11 cellular contexts compared by ENCODE assay signal in genomic region chr16:50303605-50304466, GRCh38. TPM values are rescaled to one million over a fixed set of nuclear protein-coding genes. Genes with fewer than 3 reads are reported as not detected.
DNase-seq lines count a peak whose midpoint lies in the region; ATAC-seq and TF ChIP-seq lines count a peak whose summit lies in the region.
"Had no signal": no experiment of that assay in that cellular context is flagged by ENCODE, and none has a peak within 500 bp of the region (broad histone marks: within the 10 kb centered on the region; RNA-seq: fewer than 3 reads in every experiment).

No MANE protein-coding gene starts in this region.

- ATAC-seq in natural killer cell (no peak), HG03571 (IDR thresholded peaks at IDR 0.05; ENCODE audit: unreplicated experiment) (no peak)
- ATAC-seq: stimulated activated naive B cell treated with anti-CD40 and anti-IgM and Interleukin-4, amounts not matched to agents 10 μg/mL and 1 μg/mL and 100 μg/mL, for 72 hours had no signal

- in situ Hi-C loops in GM13976 (cut with MboI; ENCODE audit: low sequenced_read_pairs, unreplicated experiment), result no loop called here

- H3K4me3 Mint-ChIP-seq in chondrocyte (ENCODE audit: unreplicated experiment) (no peak overlapping the region), natural killer cell (no peak overlapping the region)
- H3K4me3 Mint-ChIP-seq: naive B cell; stimulated activated naive B cell treated with anti-CD40 and anti-IgM and Interleukin-4, amounts not matched to agents 10 μg/mL and 1 μg/mL and 100 μg/mL, for 72 hours had no signal

- no peak for TF ChIP-seq POLR2A in erythroblast (IDR thresholded peaks at IDR 0.05; ENCODE audit: low read length)

- intact Hi-C loops in natural killer cell (cut with micrococcal nuclease), result no loop called here

- H3K27ac Mint-ChIP-seq in chondrocyte (ENCODE audit: unreplicated experiment) (no peak overlapping the region), natural killer cell (peak overlapping the region; percentile 70 to 77)

- no peaks in the 10 kb centered on the region for H3K9me3 Mint-ChIP-seq in chondrocyte (ENCODE audit: low read depth)
- no peaks in the 10 kb centered on the region for H3K9me3 Mint-ChIP-seq in natural killer cell
- H3K9me3 Mint-ChIP-seq: naive B cell; stimulated activated naive B cell treated with anti-CD40 and anti-IgM and Interleukin-4, amounts not matched to agents 10 μg/mL and 1 μg/mL and 100 μg/mL, for 72 hours had no signal

- peak; percentile 91 for DNase-seq in AG08396 (ENCODE audit: low spot score)
- peak; percentile 29 for DNase-seq in GM13976 (ENCODE audit: low spot score)
- DNase-seq in chondrocyte (ENCODE audit: low spot score), result peak; percentile 71
- DNase-seq in natural killer cell, result peak; percentile 10
- DNase-seq in hypothalamus (lab: John Stamatoyannopoulos, UW), result no peak
- no peak for DNase-seq in erythroblast (lab: John Stamatoyannopoulos, UW)
- no peak for DNase-seq in stimulated activated CD4-positive, alpha-beta T cell treated with anti-CD3 and anti-CD28 coated beads, Interleukin-1b, Interleukin-23, amount 100 ng/mL, for 48 hours
- DNase-seq: naive B cell; NCI-H187; stimulated activated naive B cell treated with anti-CD40 and anti-IgM and Interleukin-4, amounts not matched to agents 10 μg/mL and 1 μg/mL and 100 μg/mL, for 72 hours had no signal

- H3K4me1 Mint-ChIP-seq in chondrocyte (ENCODE audit: low read depth), result peaks cover 14% of the 10 kb centered on the region
- peaks cover 6 to 32% of the 10 kb centered on the region in 2 donors for H3K4me1 Mint-ChIP-seq in natural killer cell

- no peaks in the 10 kb centered on the region for H3K36me3 Mint-ChIP-seq in chondrocyte (ENCODE audit: low read depth)
- H3K36me3 Mint-ChIP-seq in natural killer cell, result no peaks in the 10 kb centered on the region
- H3K36me3 Mint-ChIP-seq: naive B cell had no signal

- H3K27me3 Mint-ChIP-seq in chondrocyte (ENCODE audit: low read depth), result no peaks in the 10 kb centered on the region
- no peaks in the 10 kb centered on the region for H3K27me3 Mint-ChIP-seq in natural killer cell (ENCODE audit: low read depth in 2 of 2)
- H3K27me3 Mint-ChIP-seq: naive B cell; stimulated activated naive B cell treated with anti-CD40 and anti-IgM and Interleukin-4, amounts not matched to agents 10 μg/mL and 1 μg/mL and 100 μg/mL, for 72 hours had no signal

- no peak for TF ChIP-seq CTCF in GM13976 (IDR thresholded peaks at IDR 0.05; ENCODE audit: borderline replicate concordance, control extremely low read depth, extremely low read depth, insufficient read depth, missing control alignments)
- no peak for TF ChIP-seq CTCF in chondrocyte (IDR thresholded peaks at IDR 0.05)
- no peak for TF ChIP-seq CTCF in natural killer cell (IDR thresholded peaks at IDR 0.05)

RNA-seq across cellular contexts. Expression of gene ADCY7, which starts 37.5 kb away (rescaled TPM):
- total RNA-seq in chondrocyte (8.8 to 11.8 TPM (median 9.1 TPM) in 3 replicates), natural killer cell (100 to 1,000 TPM; 479 to 591 (median 512) TPM)

Comparison
In these comparisons a context has a peak if more than half of its experiments do, and no peak if none do; other contexts are left out.
1. DNase-seq: peak in AG08396 (single experiment), GM13976 (single experiment), chondrocyte (single experiment) and natural killer cell (single experiment); none in hypothalamus (0 of 51), erythroblast (0 of 2) and stimulated activated CD4-positive, alpha-beta T cell treated with anti-CD3 and anti-CD28 coated beads, Interleukin-1b, Interleukin-23, amount 100 ng/mL, for 48 hours (single experiment).
2. RNA of gene ADCY7, which starts 37.5 kb away (total RNA-seq): 479 to 591 TPM in natural killer cell; 8.8 to 11.8 TPM in chondrocyte; every median in the first group is over 10 times any median in the second.